ENCODE assay signal across 11 cellular contexts in the genomic region with DNA sequence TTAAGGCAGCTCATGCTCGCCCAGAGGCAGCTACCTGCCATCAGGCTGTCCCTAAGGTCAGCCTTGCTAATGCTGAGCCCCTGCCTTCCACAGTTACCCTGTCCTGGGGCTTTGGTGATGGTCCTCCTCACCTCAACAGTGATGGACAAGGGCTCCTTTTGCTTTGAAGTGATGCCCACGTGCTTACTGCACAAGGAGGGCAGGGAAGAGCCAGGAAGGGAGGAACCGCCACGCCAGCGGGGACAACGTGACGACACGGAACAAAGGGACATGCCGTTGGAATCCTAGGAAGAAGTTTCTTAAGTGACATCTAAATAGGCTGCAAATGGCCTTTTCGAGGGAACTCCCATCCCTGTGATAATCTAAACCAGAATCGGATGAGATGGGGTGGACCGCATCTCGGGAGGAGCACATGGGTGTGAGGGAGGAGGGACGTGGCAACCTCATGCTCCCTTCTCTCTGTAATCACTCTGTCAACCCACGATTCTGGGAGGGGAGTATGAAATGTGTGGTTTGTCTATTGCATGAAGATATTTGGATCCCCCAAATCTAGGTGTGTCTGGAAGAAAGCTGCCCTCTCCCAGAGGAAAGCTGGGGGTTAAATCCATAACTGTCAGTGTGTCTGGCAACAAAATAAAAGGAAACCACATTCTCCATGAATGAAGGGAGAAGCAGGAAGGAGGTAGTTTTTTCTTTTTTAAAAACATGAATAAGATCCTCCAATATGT.
DNase-seq lines count a peak whose midpoint lies in the region; ATAC-seq and TF ChIP-seq lines count a peak whose summit lies in the region.
"Had no signal": no experiment of that assay in that cellular context is flagged by ENCODE, and none has a peak within 500 bp of the region (broad histone marks: within the 10 kb centered on the region; RNA-seq: fewer than 3 reads in every experiment).

No MANE protein-coding gene starts in this region.

- H3K27ac ChIP-seq in neural progenitor cell (no peak overlapping the region), urinary bladder (ENCODE audit: low read depth) (peak overlapping the region; percentile 91)

- no peak overlapping the region for H3K4me2 ChIP-seq in neural progenitor cell

- no peaks in the 10 kb centered on the region for H3K79me2 ChIP-seq in neural progenitor cell (ENCODE audit: low read depth)

- no peak overlapping the region for H3K9ac ChIP-seq in neural progenitor cell

- H3K36me3 Mint-ChIP-seq in endothelial cell (ENCODE audit: low read depth, unreplicated experiment) (no peaks in the 10 kb centered on the region), neural progenitor cell (no peaks in the 10 kb centered on the region)

- ATAC-seq in GM21717 (IDR thresholded peaks at IDR 0.05; ENCODE audit: unreplicated experiment): no peak

- H3K4me3 Mint-ChIP-seq in endothelial cell (ENCODE audit: unreplicated experiment) (peak overlapping the region; percentile 61), neural progenitor cell (no peak overlapping the region)

- H3K36me3 ChIP-seq in neural progenitor cell (no peaks in the 10 kb centered on the region), urinary bladder (ENCODE audit: insufficient read depth) (no peaks in the 10 kb centered on the region)

- H3F3A ChIP-seq in neural progenitor cell (ENCODE audit: low read depth): peaks cover 25% of the 10 kb centered on the region

- H4K20me1 ChIP-seq in neural progenitor cell (ENCODE audit: low read depth): no peaks in the 10 kb centered on the region

- H3K27me3 ChIP-seq in neural progenitor cell: no peaks in the 10 kb centered on the region

- peaks cover 19% of the 10 kb centered on the region for H3K27me3 Mint-ChIP-seq in endothelial cell (ENCODE audit: unreplicated experiment)
- H3K27me3 Mint-ChIP-seq in neural progenitor cell (ENCODE audit: insufficient read depth, low read depth): peaks cover 3% of the 10 kb centered on the region

- H2AFZ ChIP-seq in neural progenitor cell (replicated peaks): no peak overlapping the region

- no peak overlapping the region for H3K4me3 ChIP-seq in neural progenitor cell
- no peak overlapping the region for H3K4me3 ChIP-seq in urinary bladder (ENCODE audit: low read depth, low read length)

- no peak for TF ChIP-seq CTCF in endothelial cell (IDR thresholded peaks at IDR 0.05; ENCODE audit: unreplicated experiment)
- no peak for TF ChIP-seq CTCF in neural progenitor cell (IDR thresholded peaks at IDR 0.05)

- peaks cover 92% of the 10 kb centered on the region for H3K4me1 Mint-ChIP-seq in endothelial cell (ENCODE audit: unreplicated experiment)
- H3K4me1 Mint-ChIP-seq in neural progenitor cell: peaks cover 94% of the 10 kb centered on the region

- 54% methylated on average over 15 of the region's 15 CpGs for WGBS in urinary bladder

- no peaks in the 10 kb centered on the region for H3K9me3 ChIP-seq in neural progenitor cell (ENCODE audit: low read depth)

- H3K9me3 Mint-ChIP-seq in endothelial cell (ENCODE audit: unreplicated experiment): no peaks in the 10 kb centered on the region
- H3K9me3 Mint-ChIP-seq in neural progenitor cell: peaks cover 3% of the 10 kb centered on the region

- H3K27ac Mint-ChIP-seq in endothelial cell (ENCODE audit: unreplicated experiment): peak overlapping the region; percentile 95
- H3K27ac Mint-ChIP-seq in neural progenitor cell: peak overlapping the region; percentile 99

- peak; percentile 56 for DNase-seq in activated effector memory CD4-positive, alpha-beta T cell treated with anti-CD3 and anti-CD28 coated beads, Interleukin-2, amount 50 U/mL, for 16 hours
- no peak for DNase-seq in activated effector memory CD4-positive, alpha-beta T cell treated with Interleukin-2 at 50 U/mL for 16 hours
- no peak for DNase-seq in endothelial cell (ENCODE audit: low spot score)
- no peak for DNase-seq in neural progenitor cell (ENCODE audit: low spot score)
- no peak for DNase-seq in C1 segment of cervical spinal cord (lab: John Stamatoyannopoulos, UW)
- DNase-seq in activated CD4-positive, alpha-beta T cell treated with anti-CD3 and anti-CD28 coated beads for 1 hour: no peak
- DNase-seq: activated T-cell treated with anti-CD3 and anti-CD28 coated beads for 4 hours, NCI-H187 treated with DMSO at 0.1 percent for 48 hours, RPMI8226 had no signal

- H3K4me1 ChIP-seq in neural progenitor cell (peaks cover 43% of the 10 kb centered on the region), urinary bladder (ENCODE audit: insufficient read depth) (no peaks in the 10 kb centered on the region)
